9 cellular contexts compared by ENCODE assay signal in genomic region chr15:66502491-66502890, GRCh38. TPM values are rescaled to one million over a fixed set of nuclear protein-coding genes. Genes with fewer than 3 reads are reported as not detected.
DNase-seq lines count a peak whose midpoint lies in the region; ATAC-seq and TF ChIP-seq lines count a peak whose summit lies in the region.
"Had no signal": no experiment of that assay in that cellular context is flagged by ENCODE, and none has a peak within 500 bp of the region (broad histone marks: within the 10 kb centered on the region; RNA-seq: fewer than 3 reads in every experiment).

No MANE protein-coding gene starts in this region.

- H3K36me3 ChIP-seq in gastrocnemius medialis = peaks cover 3 to 51% of the 10 kb centered on the region in 2 donors

- no peak for TF ChIP-seq CTCF in RWPE1 (conservative IDR thresholded peaks at IDR 0.05; ENCODE audit: low read depth)
- no peak for TF ChIP-seq CTCF in epithelial cell of esophagus (IDR thresholded peaks at IDR 0.05; ENCODE audit: insufficient read depth, low read depth, low read length, missing control alignments)
- TF ChIP-seq CTCF in gastrocnemius medialis (IDR thresholded peaks at IDR 0.05 in 4 of 5, conservative IDR thresholded peaks at IDR 0.05 in 1 of 5) = no peak

- H3K27me3 ChIP-seq in gastrocnemius medialis = no peaks in the 10 kb centered on the region

- POLR2A ChIA-PET in RWPE1 (lab: Yijun Ruan, JAX; ENCODE audit: low non-redundant PET) = no interaction called here

- no peak for TF ChIP-seq POLR2A in gastrocnemius medialis (IDR thresholded peaks at IDR 0.05)

- DNase-seq in NCI-H1694 treated with DMSO at 0.1 percent for 48 hours (lab: John Stamatoyannopoulos, UW) = peak; percentile 16
- DNase-seq in NCI-H1694 (lab: John Stamatoyannopoulos, UW) = no peak
- DNase-seq in RWPE1 (ENCODE audit: low spot score) = no peak
- DNase-seq in epithelial cell of esophagus (ENCODE audit: low read depth) = no peak
- no peak for DNase-seq in gastrocnemius medialis
- DNase-seq in COLO829 (ENCODE audit: low spot score) = no peak
- no peak for DNase-seq in kidney glomerular epithelial cell (lab: John Stamatoyannopoulos, UW)
- DNase-seq in NCI-H2196 treated with DMSO at 0.1 percent for 48 hours (lab: John Stamatoyannopoulos, UW; ENCODE audit: unreplicated experiment) = no peak
- DNase-seq: central memory CD4-positive, alpha-beta T cell had no signal

- H3K9me3 ChIP-seq in gastrocnemius medialis = no peaks in the 10 kb centered on the region

- in situ Hi-C loops in gastrocnemius medialis (cut with MboI; ENCODE audit: low sequenced_read_pairs in 4 of 4) = loop anchor here in 1 of 4 donors (10.0 kb wide), 1 partner anchor 118 kb away; the partner anchor contains the start of gene MAP2K1

- H3K4me3 ChIP-seq in epithelial cell of esophagus (ENCODE audit: low read length) (peak overlapping the region; percentile 100), gastrocnemius medialis (peak overlapping the region in 1 of 4 donors; percentile 92)

- no peak for ATAC-seq in gastrocnemius medialis

- peak overlapping the region; percentile 63 for H3K27ac ChIP-seq in RWPE1
- H3K27ac ChIP-seq in gastrocnemius medialis = peak overlapping the region; percentile 29 to 96 (median 92)

- peaks cover 26 to 31% of the 10 kb centered on the region in 2 donors for H3K4me1 ChIP-seq in gastrocnemius medialis

- intact Hi-C loops in gastrocnemius medialis (cut with DNase I; ENCODE audit: low total_unique reads) = no loop called here

- CTCF ChIA-PET in RWPE1 (lab: Yijun Ruan, JAX) = no interaction called here

RNA-seq across cellular contexts. Expression of gene RPL4, which starts 2.2 kb away (rescaled TPM):
- total RNA-seq in gastrocnemius medialis = 1,000 to 10,000 TPM; 2,613 to 4,567 (median 3,688) TPM

RNA-seq across cellular contexts. Expression of gene ZWILCH, which starts 2.6 kb away (rescaled TPM):
- total RNA-seq in gastrocnemius medialis = 10 to 100 TPM in 1 of 4 donors, 1 to 10 TPM in 3; 2.0 to 10.6 (median 2.4) TPM

RNA-seq across cellular contexts. Expression of gene SNAPC5, which starts 4.9 kb away (rescaled TPM):
- total RNA-seq in gastrocnemius medialis = 10 to 100 TPM; 39.6 to 58.8 (median 50.8) TPM
